1 cellular context compared by ENCODE assay signal in genomic region chrX:109536439-109537323, GRCh38.
TF ChIP-seq lines count a peak whose summit lies in the region.

NXT2 (plus strand) TSS chrX:109536844; CDS start chrX:109537007, 163 bp downstream.

TF ChIP-seq in HepG2, 621 proteins besides CTCF, POLR2A, EP300 and RAD21 (continued from another document and continues in another):
- TF ChIP-seq, protein P1, sequence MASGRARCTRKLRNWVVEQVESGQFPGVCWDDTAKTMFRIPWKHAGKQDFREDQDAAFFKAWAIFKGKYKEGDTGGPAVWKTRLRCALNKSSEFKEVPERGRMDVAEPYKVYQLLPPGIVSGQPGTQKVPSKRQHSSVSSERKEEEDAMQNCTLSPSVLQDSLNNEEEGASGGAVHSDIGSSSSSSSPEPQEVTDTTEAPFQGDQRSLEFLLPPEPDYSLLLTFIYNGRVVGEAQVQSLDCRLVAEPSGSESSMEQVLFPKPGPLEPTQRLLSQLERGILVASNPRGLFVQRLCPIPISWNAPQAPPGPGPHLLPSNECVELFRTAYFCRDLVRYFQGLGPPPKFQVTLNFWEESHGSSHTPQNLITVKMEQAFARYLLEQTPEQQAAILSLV (CRISPR knock-in tag; IDR thresholded peaks at IDR 0.05; ENCODE audit: borderline replicate concordance): 0 out of 2 replicates have a peak, but pooled peaks have one; percentile 42
- 0 out of 2 replicates have a peak, but pooled peaks have one; percentile 54 for TF ChIP-seq ZNF564 (CRISPR knock-in tag; IDR thresholded peaks at IDR 0.05)
- TF ChIP-seq ASH2L (IDR thresholded peaks at IDR 0.05; ENCODE audit: insufficient read length, low read depth, low read length): peak; percentile 85
- TF ChIP-seq BRCA1 (CRISPR knock-in tag; IDR thresholded peaks at IDR 0.05): no peak
- TF ChIP-seq FOXM1 (CRISPR knock-in tag; IDR thresholded peaks at IDR 0.05): no peak
- no peak for TF ChIP-seq CENPBD1 (CRISPR knock-in tag; IDR thresholded peaks at IDR 0.05; ENCODE audit: borderline replicate concordance, low read depth)
- TF ChIP-seq U2AF1 (optimal IDR thresholded peaks at IDR 0.05; ENCODE audit: low read depth, low read length): no peak
- TF ChIP-seq, protein P2, sequence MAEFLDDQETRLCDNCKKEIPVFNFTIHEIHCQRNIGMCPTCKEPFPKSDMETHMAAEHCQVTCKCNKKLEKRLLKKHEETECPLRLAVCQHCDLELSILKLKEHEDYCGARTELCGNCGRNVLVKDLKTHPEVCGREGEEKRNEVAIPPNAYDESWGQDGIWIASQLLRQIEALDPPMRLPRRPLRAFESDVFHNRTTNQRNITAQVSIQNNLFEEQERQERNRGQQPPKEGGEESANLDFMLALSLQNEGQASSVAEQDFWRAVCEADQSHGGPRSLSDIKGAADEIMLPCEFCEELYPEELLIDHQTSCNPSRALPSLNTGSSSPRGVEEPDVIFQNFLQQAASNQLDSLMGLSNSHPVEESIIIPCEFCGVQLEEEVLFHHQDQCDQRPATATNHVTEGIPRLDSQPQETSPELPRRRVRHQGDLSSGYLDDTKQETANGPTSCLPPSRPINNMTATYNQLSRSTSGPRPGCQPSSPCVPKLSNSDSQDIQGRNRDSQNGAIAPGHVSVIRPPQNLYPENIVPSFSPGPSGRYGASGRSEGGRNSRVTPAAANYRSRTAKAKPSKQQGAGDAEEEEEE (CRISPR knock-in tag; IDR thresholded peaks at IDR 0.05; ENCODE audit: borderline replicate concordance): no peak
- TF ChIP-seq GLI4 (CRISPR knock-in tag; IDR thresholded peaks at IDR 0.05; ENCODE audit: borderline replicate concordance): no peak
- TF ChIP-seq ATF7 (IDR thresholded peaks at IDR 0.05): no peak
- no peak for TF ChIP-seq ATF7 (CRISPR knock-in tag; IDR thresholded peaks at IDR 0.05)
- TF ChIP-seq SAFB2 (CRISPR knock-in tag; IDR thresholded peaks at IDR 0.05; ENCODE audit: borderline replicate concordance, low read depth): no peak
- no peak for TF ChIP-seq ZNF333 (CRISPR knock-in tag; IDR thresholded peaks at IDR 0.05; ENCODE audit: borderline replicate concordance)
- TF ChIP-seq HDAC1 (CRISPR knock-in tag; IDR thresholded peaks at IDR 0.05): peak; percentile 53
- TF ChIP-seq U2AF2 (IDR thresholded peaks at IDR 0.05; ENCODE audit: low read depth, low read length): no peak
- TF ChIP-seq SRF (IDR thresholded peaks at IDR 0.05; ENCODE audit: low read depth, low read length): peak; percentile 6; the same call in 1 of the 2 replicates
- TF ChIP-seq PATZ1 (CRISPR knock-in tag; IDR thresholded peaks at IDR 0.05): 0 out of 2 replicates have a peak, but pooled peaks have one; percentile 23
- TF ChIP-seq BCL6 (CRISPR knock-in tag; IDR thresholded peaks at IDR 0.05): no peak
- no peak for TF ChIP-seq MTF2 (CRISPR knock-in tag; IDR thresholded peaks at IDR 0.05; ENCODE audit: borderline replicate concordance)
- TF ChIP-seq KLF6 (CRISPR knock-in tag; IDR thresholded peaks at IDR 0.05): no peak
- TF ChIP-seq YY1 (IDR thresholded peaks at IDR 0.05; ENCODE audit: insufficient read depth, insufficient replicate concordance, low read depth, low read length): no peak
- TF ChIP-seq FOXO1 (CRISPR knock-in tag; IDR thresholded peaks at IDR 0.05): 0 out of 2 replicates have a peak, but pooled peaks have one; percentile 16
- no peak for TF ChIP-seq RFXAP (CRISPR knock-in tag; IDR thresholded peaks at IDR 0.05; ENCODE audit: borderline replicate concordance)
- no peak for TF ChIP-seq ZNF530 (CRISPR knock-in tag; IDR thresholded peaks at IDR 0.05; ENCODE audit: low read depth)
- no peak for TF ChIP-seq ARHGAP35 (CRISPR knock-in tag; IDR thresholded peaks at IDR 0.05; ENCODE audit: borderline replicate concordance)
- TF ChIP-seq SKI (IDR thresholded peaks at IDR 0.05; ENCODE audit: partially characterized antibody): peak; percentile 6
- TF ChIP-seq MTA3 (CRISPR knock-in tag; IDR thresholded peaks at IDR 0.05): no peak
- TF ChIP-seq GATA4 (IDR thresholded peaks at IDR 0.05; ENCODE audit: borderline replicate concordance, low read depth): no peak
- no peak for TF ChIP-seq ZNF337 (CRISPR knock-in tag; IDR thresholded peaks at IDR 0.05; ENCODE audit: borderline replicate concordance, low read depth)
- TF ChIP-seq CBX2 (IDR thresholded peaks at IDR 0.05; ENCODE audit: low read depth, low read length): no peak
- TF ChIP-seq CBX2 (CRISPR knock-in tag; IDR thresholded peaks at IDR 0.05; ENCODE audit: low read depth): no peak
- TF ChIP-seq NRL (CRISPR knock-in tag; IDR thresholded peaks at IDR 0.05; ENCODE audit: borderline replicate concordance): no peak
- TF ChIP-seq, protein P3, sequence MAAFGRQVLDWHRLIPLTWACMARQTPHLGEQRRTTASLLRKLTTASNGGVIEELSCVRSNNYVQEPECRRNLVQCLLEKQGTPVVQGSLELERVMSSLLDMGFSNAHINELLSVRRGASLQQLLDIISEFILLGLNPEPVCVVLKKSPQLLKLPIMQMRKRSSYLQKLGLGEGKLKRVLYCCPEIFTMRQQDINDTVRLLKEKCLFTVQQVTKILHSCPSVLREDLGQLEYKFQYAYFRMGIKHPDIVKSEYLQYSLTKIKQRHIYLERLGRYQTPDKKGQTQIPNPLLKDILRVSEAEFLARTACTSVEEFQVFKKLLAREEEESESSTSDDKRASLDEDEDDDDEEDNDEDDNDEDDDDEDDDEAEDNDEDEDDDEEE (CRISPR knock-in tag; IDR thresholded peaks at IDR 0.05): no peak
- TF ChIP-seq KIAA2018 (CRISPR knock-in tag; IDR thresholded peaks at IDR 0.05; ENCODE audit: borderline replicate concordance): no peak
- no peak for TF ChIP-seq FOSL1 (CRISPR knock-in tag; IDR thresholded peaks at IDR 0.05; ENCODE audit: borderline replicate concordance)
- TF ChIP-seq SNRNP70 (IDR thresholded peaks at IDR 0.05; ENCODE audit: low read depth, low read length): no peak
- TF ChIP-seq NR3C1 (CRISPR knock-in tag; IDR thresholded peaks at IDR 0.05): no peak
- no peak for TF ChIP-seq KLF15 (CRISPR knock-in tag; IDR thresholded peaks at IDR 0.05; ENCODE audit: borderline replicate concordance)
- TF ChIP-seq, protein P4, sequence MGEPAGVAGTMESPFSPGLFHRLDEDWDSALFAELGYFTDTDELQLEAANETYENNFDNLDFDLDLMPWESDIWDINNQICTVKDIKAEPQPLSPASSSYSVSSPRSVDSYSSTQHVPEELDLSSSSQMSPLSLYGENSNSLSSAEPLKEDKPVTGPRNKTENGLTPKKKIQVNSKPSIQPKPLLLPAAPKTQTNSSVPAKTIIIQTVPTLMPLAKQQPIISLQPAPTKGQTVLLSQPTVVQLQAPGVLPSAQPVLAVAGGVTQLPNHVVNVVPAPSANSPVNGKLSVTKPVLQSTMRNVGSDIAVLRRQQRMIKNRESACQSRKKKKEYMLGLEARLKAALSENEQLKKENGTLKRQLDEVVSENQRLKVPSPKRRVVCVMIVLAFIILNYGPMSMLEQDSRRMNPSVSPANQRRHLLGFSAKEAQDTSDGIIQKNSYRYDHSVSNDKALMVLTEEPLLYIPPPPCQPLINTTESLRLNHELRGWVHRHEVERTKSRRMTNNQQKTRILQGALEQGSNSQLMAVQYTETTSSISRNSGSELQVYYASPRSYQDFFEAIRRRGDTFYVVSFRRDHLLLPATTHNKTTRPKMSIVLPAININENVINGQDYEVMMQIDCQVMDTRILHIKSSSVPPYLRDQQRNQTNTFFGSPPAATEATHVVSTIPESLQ (CRISPR knock-in tag; conservative IDR thresholded peaks at IDR 0.05): no peak
- peak; percentile 96 for TF ChIP-seq HNRNPLL (IDR thresholded peaks at IDR 0.05; ENCODE audit: low read depth, low read length, poor library complexity, severe bottlenecking)
- TF ChIP-seq, protein P5, sequence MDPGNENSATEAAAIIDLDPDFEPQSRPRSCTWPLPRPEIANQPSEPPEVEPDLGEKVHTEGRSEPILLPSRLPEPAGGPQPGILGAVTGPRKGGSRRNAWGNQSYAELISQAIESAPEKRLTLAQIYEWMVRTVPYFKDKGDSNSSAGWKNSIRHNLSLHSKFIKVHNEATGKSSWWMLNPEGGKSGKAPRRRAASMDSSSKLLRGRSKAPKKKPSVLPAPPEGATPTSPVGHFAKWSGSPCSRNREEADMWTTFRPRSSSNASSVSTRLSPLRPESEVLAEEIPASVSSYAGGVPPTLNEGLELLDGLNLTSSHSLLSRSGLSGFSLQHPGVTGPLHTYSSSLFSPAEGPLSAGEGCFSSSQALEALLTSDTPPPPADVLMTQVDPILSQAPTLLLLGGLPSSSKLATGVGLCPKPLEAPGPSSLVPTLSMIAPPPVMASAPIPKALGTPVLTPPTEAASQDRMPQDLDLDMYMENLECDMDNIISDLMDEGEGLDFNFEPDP (CRISPR knock-in tag; conservative IDR thresholded peaks at IDR 0.05): no peak
